In genomic region chr16:20868890-20869289, GRCh38 we compare ENCODE assay signal across 10 cellular contexts. TPM values are rescaled to one million over a fixed set of nuclear protein-coding genes. Genes with fewer than 3 reads are reported as not detected.
DNase-seq lines count a peak whose midpoint lies in the region; ATAC-seq and TF ChIP-seq lines count a peak whose summit lies in the region.
"Had no signal": no experiment of that assay in that cellular context is flagged by ENCODE, and none has a peak within 500 bp of the region (broad histone marks: within the 10 kb centered on the region; RNA-seq: fewer than 3 reads in every experiment).

No MANE protein-coding gene starts in this region.

- H3K9me3 ChIP-seq in colonic mucosa, result no peaks in the 10 kb centered on the region

- DNase-seq in NCI-H1092 (lab: John Stamatoyannopoulos, UW) (peak; percentile 33), colonic mucosa (peak; percentile 80), left lobe of liver (ENCODE audit: low spot score) (peak; percentile 96), superior temporal gyrus (ENCODE audit: extremely low spot score) (peak; percentile 79), nephron progenitor cell (no peak), NCI-H1417 (lab: John Stamatoyannopoulos, UW) (no peak)
- no peak for DNase-seq in activated T-helper 1 cell treated with anti-CD3 and anti-CD28 coated beads, Interleukin-12 subunit alpha, Interleukin-12 subunit beta, Interleukin-2, Interleukin-4 antibody, amounts not matched to agents 30 ng/mL and 10 ng/mL and 1 ng/mL, durations not matched to agents 14 hours and 24 hours and 36 hours (ENCODE audit: low spot score)
- no peak for DNase-seq in activated effector memory CD4-positive, alpha-beta T cell treated with Interleukin-2 at 50 U/mL for 16 hours
- DNase-seq: Kasumi-1 had no signal

- no peaks in the 10 kb centered on the region for H3K36me3 ChIP-seq in colonic mucosa

- no peaks in the 10 kb centered on the region for H3K27me3 Mint-ChIP-seq in activated T-helper 1 cell treated with anti-CD3 and anti-CD28 coated beads, Interleukin-12 subunit alpha, Interleukin-12 subunit beta, Interleukin-2, Interleukin-4 antibody, amounts not matched to agents 30 ng/mL and 10 ng/mL and 1 ng/mL, durations not matched to agents 14 hours and 24 hours and 36 hours (ENCODE audit: insufficient read depth)
- no peaks in the 10 kb centered on the region for H3K27me3 Mint-ChIP-seq in nephron progenitor cell (ENCODE audit: low read depth, poor library complexity)

- no peaks in the 10 kb centered on the region for H3K9me3 Mint-ChIP-seq in activated T-helper 1 cell treated with anti-CD3 and anti-CD28 coated beads, Interleukin-12 subunit alpha, Interleukin-12 subunit beta, Interleukin-2, Interleukin-4 antibody, amounts not matched to agents 30 ng/mL and 10 ng/mL and 1 ng/mL, durations not matched to agents 14 hours and 24 hours and 36 hours
- H3K9me3 Mint-ChIP-seq in nephron progenitor cell, result peaks cover 8% of the 10 kb centered on the region

- peaks cover 90% of the 10 kb centered on the region for H3K4me1 Mint-ChIP-seq in activated T-helper 1 cell treated with anti-CD3 and anti-CD28 coated beads, Interleukin-12 subunit alpha, Interleukin-12 subunit beta, Interleukin-2, Interleukin-4 antibody, amounts not matched to agents 30 ng/mL and 10 ng/mL and 1 ng/mL, durations not matched to agents 14 hours and 24 hours and 36 hours (ENCODE audit: low read depth)
- H3K4me1 Mint-ChIP-seq in nephron progenitor cell, result peaks cover 46% of the 10 kb centered on the region

- no peak overlapping the region for H3K4me3 Mint-ChIP-seq in activated T-helper 1 cell treated with anti-CD3 and anti-CD28 coated beads, Interleukin-12 subunit alpha, Interleukin-12 subunit beta, Interleukin-2, Interleukin-4 antibody, amounts not matched to agents 30 ng/mL and 10 ng/mL and 1 ng/mL, durations not matched to agents 14 hours and 24 hours and 36 hours
- H3K4me3 Mint-ChIP-seq in nephron progenitor cell, result no peak overlapping the region
- H3K4me3 Mint-ChIP-seq: neural crest cell had no signal

- H3K27me3 ChIP-seq in colonic mucosa, result no peaks in the 10 kb centered on the region

- TF ChIP-seq CTCF in colonic mucosa (IDR thresholded peaks at IDR 0.05) (no peak), nephron progenitor cell (IDR thresholded peaks at IDR 0.05) (no peak)

- ATAC-seq in left lobe of liver, result peak; percentile 95

- no peak overlapping the region for H3K9ac ChIP-seq in colonic mucosa (ENCODE audit: low read depth in 2 of 2, low read length in 2 of 2)

- H3K36me3 Mint-ChIP-seq in activated T-helper 1 cell treated with anti-CD3 and anti-CD28 coated beads, Interleukin-12 subunit alpha, Interleukin-12 subunit beta, Interleukin-2, Interleukin-4 antibody, amounts not matched to agents 30 ng/mL and 10 ng/mL and 1 ng/mL, durations not matched to agents 14 hours and 24 hours and 36 hours (ENCODE audit: low read depth), result peaks cover 30% of the 10 kb centered on the region
- H3K36me3 Mint-ChIP-seq in nephron progenitor cell (ENCODE audit: low read depth), result peaks cover 16% of the 10 kb centered on the region

- no peak overlapping the region for H3K4me3 ChIP-seq in colonic mucosa

- no peak overlapping the region for H3K27ac ChIP-seq in colonic mucosa

- intact Hi-C loops in colonic mucosa (cut with DNase I), result no loop called here
- intact Hi-C loops in activated T-helper 1 cell treated with anti-CD3 and anti-CD28 coated beads, Interleukin-12 subunit alpha, Interleukin-12 subunit beta, Interleukin-2, Interleukin-4 antibody, amounts not matched to agents 30 ng/mL and 10 ng/mL and 1 ng/mL, durations not matched to agents 14 hours and 24 hours and 36 hours (cut with micrococcal nuclease), result no loop called here

- peaks cover 6% of the 10 kb centered on the region for H3K4me1 ChIP-seq in colonic mucosa

- no peak overlapping the region for H3K27ac Mint-ChIP-seq in activated T-helper 1 cell treated with anti-CD3 and anti-CD28 coated beads, Interleukin-12 subunit alpha, Interleukin-12 subunit beta, Interleukin-2, Interleukin-4 antibody, amounts not matched to agents 30 ng/mL and 10 ng/mL and 1 ng/mL, durations not matched to agents 14 hours and 24 hours and 36 hours
- no peak overlapping the region for H3K27ac Mint-ChIP-seq in nephron progenitor cell

RNA-seq across cellular contexts. Expression of gene DCUN1D3, which starts 31.3 kb away (rescaled TPM):
- total RNA-seq in colonic mucosa (10 to 100 TPM in 1 of 2 donors, 1 to 10 TPM in 1; 6.0 to 15.0 TPM), left lobe of liver (15.0 TPM)
- total RNA-seq in activated T-helper 1 cell treated with anti-CD3 and anti-CD28 coated beads, Interleukin-12 subunit alpha, Interleukin-12 subunit beta, Interleukin-2, Interleukin-4 antibody, amounts not matched to agents 30 ng/mL and 10 ng/mL and 1 ng/mL, durations not matched to agents 14 hours and 24 hours and 36 hours, result 14.5 and 16.7 TPM in 2 replicates

RNA-seq across cellular contexts. Expression of gene LYRM1, which starts 31.7 kb away (rescaled TPM):
- total RNA-seq in colonic mucosa, result 10 to 100 TPM; 17.6 to 21.2 TPM
- total RNA-seq in left lobe of liver, result 33.9 TPM
- 21.2 and 23.7 TPM in 2 replicates for total RNA-seq in activated T-helper 1 cell treated with anti-CD3 and anti-CD28 coated beads, Interleukin-12 subunit alpha, Interleukin-12 subunit beta, Interleukin-2, Interleukin-4 antibody, amounts not matched to agents 30 ng/mL and 10 ng/mL and 1 ng/mL, durations not matched to agents 14 hours and 24 hours and 36 hours

Comparison
In these comparisons a context has a peak if more than half of its experiments do, and no peak if none do; other contexts are left out.
1. DNase-seq: peak in NCI-H1092 (single experiment), colonic mucosa (single experiment), left lobe of liver (single experiment) and superior temporal gyrus (single experiment); none in activated T-helper 1 cell treated with anti-CD3 and anti-CD28 coated beads, Interleukin-12 subunit alpha, Interleukin-12 subunit beta, Interleukin-2, Interleukin-4 antibody, amounts not matched to agents 30 ng/mL and 10 ng/mL and 1 ng/mL, durations not matched to agents 14 hours and 24 hours and 36 hours (single experiment), activated effector memory CD4-positive, alpha-beta T cell treated with Interleukin-2 at 50 U/mL for 16 hours (single experiment), nephron progenitor cell (single experiment) and NCI-H1417 (0 of 3).